Comparison of ENCODE assay signal across 8 cellular contexts in genomic region chr16:4115941-4116327, GRCh38. TPM values are rescaled to one million over a fixed set of nuclear protein-coding genes. Genes with fewer than 3 reads are reported as not detected.
A peak's percentile ranks its signal among the peaks of the same experiment; 100 is the strongest.
DNase-seq lines count a peak whose midpoint lies in the region; ATAC-seq, FAIRE-seq and TF ChIP-seq lines count a peak whose summit lies in the region.

No MANE protein-coding gene starts in this region.

- no peak overlapping the region for H3K4me3 Mint-ChIP-seq in endothelial cell (ENCODE audit: unreplicated experiment)

- no peak overlapping the region for H3K18ac ChIP-seq in H1 (ENCODE audit: extremely low read depth, low read length)
- no peak overlapping the region for H3K18ac ChIP-seq in trophoblast cell (ENCODE audit: low read length)

- no peaks in the 10 kb centered on the region for H4K20me1 ChIP-seq in H1 (replicated peaks in 1 of 2; ENCODE audit: control insufficient read depth in 1 of 2, insufficient read depth in 2 of 2, low read length in 2 of 2)

- H3K4me2 ChIP-seq in H1 (ENCODE audit: insufficient read depth in 1 of 2, low read depth in 2 of 2, low read length in 2 of 2) (peak overlapping the region; percentile 71 to 75), trophoblast cell (ENCODE audit: low read length) (peak overlapping the region; percentile 95)

- H3K4me1 ChIP-seq in H1 (replicated peaks in 1 of 4; ENCODE audit: control insufficient read depth in 3 of 4, insufficient read depth in 4 of 4, low read length in 3 of 4) (peaks cover 0 to 13% (median 7%) of the 10 kb centered on the region in 4 experiments; a peak in 6 of 7 replicates), trophoblast cell (ENCODE audit: control insufficient read depth in 1 of 2, insufficient read depth in 2 of 2, low read length in 2 of 2) (peaks cover 19 to 31% of the 10 kb centered on the region in 2 experiments)

- DNase-seq in H1 (ENCODE audit: low read depth in 1 of 2, low spot score in 2 of 2) = no peak
- DNase-seq in trophoblast cell = no peak
- DNase-seq in hepatic stellate cell (ENCODE audit: low spot score) = no peak
- DNase-seq in NCI-H2227 (lab: John Stamatoyannopoulos, UW; ENCODE audit: unreplicated experiment) = no peak
- DNase-seq in endothelial cell (ENCODE audit: low spot score) = no peak
- DNase-seq in NCI-H748 (lab: John Stamatoyannopoulos, UW; ENCODE audit: unreplicated experiment) = no peak

- H3K4ac ChIP-seq in H1 (replicated peaks; ENCODE audit: insufficient read length, low read depth, low read length) (no peak overlapping the region), trophoblast cell (ENCODE audit: low read depth, low read length) (no peak overlapping the region)

- H4K8ac ChIP-seq in H1 (ENCODE audit: extremely low read depth, insufficient read depth, low read length) = no peak overlapping the region
- H4K8ac ChIP-seq in trophoblast cell (ENCODE audit: low read depth, low read length) = peak overlapping the region; percentile 61

- POLR2A ChIA-PET in H1 (lab: Charles Lee; ENCODE audit: partially characterized antibody) = interaction anchor here (1.1 to 1.4 kb wide), 2 partner anchors 13 to 138 kb away, joined by 3 read pairs; no protein-coding TSS in a partner anchor

- no peak for TF ChIP-seq RAD21 in H1 (IDR thresholded peaks at IDR 0.05 in 1 of 2, conservative IDR thresholded peaks at IDR 0.05 in 1 of 2; ENCODE audit: low read depth in 2 of 2, low read length in 2 of 2)

- peaks cover 13% of the 10 kb centered on the region; the same call in 1 of the 2 replicates for H3K23me2 ChIP-seq in H1 (ENCODE audit: low read depth, low read length)

- no peak overlapping the region for H2BK15ac ChIP-seq in H1 (ENCODE audit: low read length)

- H3K56ac ChIP-seq in H1 (replicated peaks; ENCODE audit: insufficient read length, low read depth, low read length) = no peak overlapping the region

- H2BK20ac ChIP-seq in H1 (ENCODE audit: low read length) = no peak overlapping the region

- H2BK12ac ChIP-seq in H1 (ENCODE audit: low read depth, low read length) (no peak overlapping the region), trophoblast cell (ENCODE audit: low read length) (no peak overlapping the region)

- peaks cover 9% of the 10 kb centered on the region for H3K36me3 Mint-ChIP-seq in endothelial cell (ENCODE audit: low read depth, unreplicated experiment)

- peaks cover 4% of the 10 kb centered on the region for H3K4me1 Mint-ChIP-seq in endothelial cell (ENCODE audit: unreplicated experiment)

- no peak overlapping the region for H3K23ac ChIP-seq in H1 (ENCODE audit: insufficient read length)
- H3K23ac ChIP-seq in trophoblast cell (ENCODE audit: low read length) = no peak overlapping the region

- H3K27ac Mint-ChIP-seq in endothelial cell (ENCODE audit: unreplicated experiment) = no peak overlapping the region

- H3K14ac ChIP-seq in H1 (ENCODE audit: insufficient read length) = no peak overlapping the region
- H3K14ac ChIP-seq in trophoblast cell (ENCODE audit: low read length) = no peak overlapping the region

- H2BK120ac ChIP-seq in H1 (replicated peaks; ENCODE audit: low read depth, low read length) (no peak overlapping the region), trophoblast cell (ENCODE audit: insufficient read depth, low read length, poor library complexity) (no peak overlapping the region)

- H4K5ac ChIP-seq in H1 (ENCODE audit: insufficient read length, low read depth, low read length) = no peak overlapping the region

- no peaks in the 10 kb centered on the region for H3K79me2 ChIP-seq in H1 (ENCODE audit: control insufficient read depth in 1 of 2, insufficient read depth in 2 of 2, low read length in 2 of 2)
- peaks cover 4% of the 10 kb centered on the region for H3K79me2 ChIP-seq in trophoblast cell (ENCODE audit: control insufficient read depth, insufficient read depth, low read length, poor library complexity)

- no peak for TF ChIP-seq POLR2A in H1 (IDR thresholded peaks at IDR 0.05; ENCODE audit: control extremely low read depth in 1 of 2, low read depth in 2 of 2, low read length in 2 of 2)

- peaks cover 13% of the 10 kb centered on the region for H3K27me3 Mint-ChIP-seq in endothelial cell (ENCODE audit: unreplicated experiment)

- no peak for TF ChIP-seq CTCF in H1 (IDR thresholded peaks at IDR 0.05; ENCODE audit: control extremely low read depth in 1 of 3, insufficient read depth in 1 of 3, low read depth in 1 of 3, low read length in 3 of 3)
- no peak for TF ChIP-seq CTCF in endothelial cell (IDR thresholded peaks at IDR 0.05; ENCODE audit: unreplicated experiment)

- H2AK5ac ChIP-seq in H1 (ENCODE audit: low read depth, low read length) = no peak overlapping the region
- H2AK5ac ChIP-seq in trophoblast cell (ENCODE audit: low read length) = no peak overlapping the region

- H3K27me3 ChIP-seq in H1 (replicated peaks in 1 of 4; ENCODE audit: control insufficient read depth in 3 of 4, extremely low read depth in 1 of 4, insufficient read depth in 3 of 4, low read length in 3 of 4) (peaks cover 0 to 26% (median 14%) of the 10 kb centered on the region in 4 experiments; a peak in 5 of 7 replicates), trophoblast cell (ENCODE audit: insufficient read depth, low read length) (peaks cover 3% of the 10 kb centered on the region)

- ATAC-seq in GM19351 (IDR thresholded peaks at IDR 0.05; ENCODE audit: unreplicated experiment) = peak; percentile 17
- ATAC-seq in HG03460 (IDR thresholded peaks at IDR 0.05; ENCODE audit: unreplicated experiment) = peak; percentile 12

- H2BK5ac ChIP-seq in H1 (ENCODE audit: low read depth, low read length) = no peak overlapping the region
- no peak overlapping the region for H2BK5ac ChIP-seq in trophoblast cell (ENCODE audit: low read depth, low read length, poor library complexity)

- H3K4me3 ChIP-seq in H1 (ENCODE audit: extremely low read depth in 1 of 4, insufficient read depth in 2 of 4, low read depth in 3 of 4, low read length in 4 of 4) = peak overlapping the region; percentile 42 to 76 (median 57); a peak in 7 of 8 replicates
- peak overlapping the region; percentile 77 for H3K4me3 ChIP-seq in trophoblast cell (ENCODE audit: low read depth, low read length)

- CTCF ChIA-PET in H1 (lab: Charles Lee; ENCODE audit: partially characterized antibody) = interaction anchor here (0.9 kb wide), 1 partner anchor 137 kb away, joined by 4 read pairs; no protein-coding TSS in a partner anchor

- H3K79me1 ChIP-seq in H1 (ENCODE audit: low read depth, low read length) (no peaks in the 10 kb centered on the region; the same call in 1 of the 2 replicates), trophoblast cell (ENCODE audit: low read length) (peaks cover 7% of the 10 kb centered on the region)

- H3K9me3 ChIP-seq in H1 (ENCODE audit: insufficient read depth in 2 of 2, low read depth in 1 of 2, low read length in 1 of 2) (no peaks in the 10 kb centered on the region), trophoblast cell (ENCODE audit: insufficient read depth, low read depth, low read length) (peaks cover 6% of the 10 kb centered on the region)

- no peaks in the 10 kb centered on the region for H3K9me3 Mint-ChIP-seq in endothelial cell (ENCODE audit: unreplicated experiment)

- H2AFZ ChIP-seq in H1 (ENCODE audit: low read length) = no peak overlapping the region
- peak overlapping the region; percentile 64 for H2AFZ ChIP-seq in trophoblast cell (ENCODE audit: insufficient read depth, low read length, poor library complexity)

- no peaks in the 10 kb centered on the region for H3K36me3 ChIP-seq in H1 (ENCODE audit: control insufficient read depth in 2 of 4, insufficient read depth in 4 of 4, low read length in 3 of 4)
- H3K36me3 ChIP-seq in trophoblast cell (ENCODE audit: control insufficient read depth in 1 of 2, insufficient read depth in 2 of 2, low read length in 2 of 2) = peaks cover 0 to 2% of the 10 kb centered on the region in 2 experiments

- 3% methylated on average over 7 of the region's 74 CpGs; no CpG with 5 or more reads in 1 of the 2 experiments for WGBS in H1 (ENCODE audit: extremely low coverage in 1 of 2, insufficient coverage in 1 of 2, insufficient read length in 1 of 2, insufficient replicate concordance in 2 of 2, low coverage in 1 of 2, low lambda C conversion rate in 2 of 2, missing lambda C conversion rate in 1 of 2), 2 experiments
- WGBS in trophoblast cell (ENCODE audit: extremely low coverage, insufficient coverage, insufficient read length) = no CpG with 5 or more reads among the region's 74 CpGs

- peak overlapping the region in 1 of 4 experiments; percentile 53; a peak in 1 of 7 replicates for H3K9ac ChIP-seq in H1 (replicated peaks in 1 of 4; ENCODE audit: extremely low read depth in 1 of 4, low read depth in 3 of 4, low read length in 3 of 4)
- no peak overlapping the region for H3K9ac ChIP-seq in trophoblast cell (ENCODE audit: low read length)

- H3K27ac ChIP-seq in H1 (ENCODE audit: low read depth, low read length) (no peak overlapping the region), trophoblast cell (ENCODE audit: low read depth, low read length) (no peak overlapping the region)

- H4K91ac ChIP-seq in H1 (replicated peaks; ENCODE audit: insufficient read length, low read length) = no peak overlapping the region
- H4K91ac ChIP-seq in trophoblast cell (ENCODE audit: low read depth, low read length) = peak overlapping the region; percentile 39

- FAIRE-seq in H1 (lab: Jason Lieb, UNC) = no peak

- no peak overlapping the region for H4K12ac ChIP-seq in trophoblast cell (ENCODE audit: low read depth, low read length)

- TF ChIP-seq EP300 in H1 (IDR thresholded peaks at IDR 0.05; ENCODE audit: borderline replicate concordance in 1 of 2, low read depth in 2 of 2, low read length in 2 of 2) = no peak

TF ChIP-seq in H1, 55 proteins besides CTCF, POLR2A, EP300 and RAD21 (continues in another document):
- TF ChIP-seq SUZ12 (IDR thresholded peaks at IDR 0.05; ENCODE audit: low read length) (no peak), HDAC6 (IDR thresholded peaks at IDR 0.05; ENCODE audit: low read depth, low read length) (no peak), PHF8 (conservative IDR thresholded peaks at IDR 0.05; ENCODE audit: low read depth, low read length) (no peak), HDAC2 (IDR thresholded peaks at IDR 0.05; ENCODE audit: borderline replicate concordance in 1 of 2, low read depth in 2 of 2, low read length in 2 of 2) (no peak), CTBP2 (IDR thresholded peaks at IDR 0.05; ENCODE audit: borderline replicate concordance, insufficient read depth, insufficient read length, low read length) (no peak), TBP (IDR thresholded peaks at IDR 0.05; ENCODE audit: low read depth, low read length) (no peak), JUND (IDR thresholded peaks at IDR 0.05; ENCODE audit: low read length) (no peak)

RNA-seq across cellular contexts. Expression of gene ADCY9, which starts 0.3 kb away (rescaled TPM):
- total RNA-seq in H1 (2021; fragmentation: NEBNext Ultra II Directional; extraction: Animal tissue kit (Norgen Biotek cat#: 25700)) = 13.1 and 13.4 TPM in 2 replicates
- 5.4 and 10.5 TPM in 2 replicates for polyA plus RNA-seq in H1 (2011; rRNA removed)
- 4.9 TPM for polyA plus RNA-seq in H1 (2011; cell fraction: cytosol; rRNA removed)
- polyA plus RNA-seq in H1 (2011; cell fraction: nucleus; rRNA removed) = 11.9 TPM
- polyA plus RNA-seq in H1 (2012, experiment 1 of 2) = 5.1 to 6.7 TPM (median 5.5 TPM) in 4 replicates
- 4.0 TPM for polyA plus RNA-seq in H1 (2012, experiment 2 of 2)
- polyA plus RNA-seq in H1 (2013, experiment 1 of 2) = 9.1 TPM
- polyA plus RNA-seq in H1 (2013, experiment 2 of 2) = 10.1 TPM
- polyA minus RNA-seq in H1 (2011; rRNA and poly(A)+ RNA removed) = 8.1 and 11.4 TPM in 2 replicates
- 21.2 TPM for polyA minus RNA-seq in H1 (2011; cell fraction: cytosol; rRNA and poly(A)+ RNA removed)
- polyA minus RNA-seq in H1 (2011; cell fraction: nucleus; rRNA and poly(A)+ RNA removed) = 9.9 TPM
- 9.8 and 10.3 TPM in 2 replicates for polyA plus RNA-seq in trophoblast cell (2013)
- total RNA-seq in endothelial cell (ENCODE audit: unreplicated experiment) = 3.3 TPM
